In genomic region chr11:65448074-65448417, GRCh38 we compare ENCODE assay signal across 1 cellular context.
TF ChIP-seq lines count a peak whose summit lies in the region.

No MANE protein-coding gene starts in this region.

TF ChIP-seq in GM12878, 131 proteins besides CTCF, POLR2A, EP300 and RAD21:
- TF ChIP-seq SREBF1 (IDR thresholded peaks at IDR 0.05; ENCODE audit: low read length) (no peak), TCF3 (IDR thresholded peaks at IDR 0.05; ENCODE audit: borderline replicate concordance, insufficient read depth, low read depth, low read length) (no peak), IKZF2 (IDR thresholded peaks at IDR 0.05) (no peak), HCFC1 (IDR thresholded peaks at IDR 0.05; ENCODE audit: low read length) (no peak), MYB (IDR thresholded peaks at IDR 0.05; ENCODE audit: borderline replicate concordance, low read depth, low read length) (no peak), CBX3 (IDR thresholded peaks at IDR 0.05; ENCODE audit: borderline replicate concordance, low read depth) (no peak), SUZ12 (IDR thresholded peaks at IDR 0.05; ENCODE audit: unreplicated experiment) (no peak), RBBP5 (conservative IDR thresholded peaks at IDR 0.05) (no peak), MLLT1 (IDR thresholded peaks at IDR 0.05) (no peak), HSF1 (IDR thresholded peaks at IDR 0.05; ENCODE audit: low read depth, low read length) (no peak), NR2F1 (conservative IDR thresholded peaks at IDR 0.05) (no peak), WRNIP1 (IDR thresholded peaks at IDR 0.05; ENCODE audit: borderline replicate concordance, low read depth, low read length) (no peak), BHLHE40 (IDR thresholded peaks at IDR 0.05; ENCODE audit: borderline replicate concordance in 1 of 2, low read depth in 2 of 2, low read length in 1 of 2) (no peak), FOS (IDR thresholded peaks at IDR 0.05; ENCODE audit: borderline replicate concordance, extremely low read depth, insufficient read length) (no peak), TAF1 (IDR thresholded peaks at IDR 0.05; ENCODE audit: borderline replicate concordance, low read depth, low read length) (no peak), SPI1 (IDR thresholded peaks at IDR 0.05; ENCODE audit: borderline replicate concordance, insufficient read depth, low read depth, low read length) (no peak)
- TF ChIP-seq, protein P1, sequence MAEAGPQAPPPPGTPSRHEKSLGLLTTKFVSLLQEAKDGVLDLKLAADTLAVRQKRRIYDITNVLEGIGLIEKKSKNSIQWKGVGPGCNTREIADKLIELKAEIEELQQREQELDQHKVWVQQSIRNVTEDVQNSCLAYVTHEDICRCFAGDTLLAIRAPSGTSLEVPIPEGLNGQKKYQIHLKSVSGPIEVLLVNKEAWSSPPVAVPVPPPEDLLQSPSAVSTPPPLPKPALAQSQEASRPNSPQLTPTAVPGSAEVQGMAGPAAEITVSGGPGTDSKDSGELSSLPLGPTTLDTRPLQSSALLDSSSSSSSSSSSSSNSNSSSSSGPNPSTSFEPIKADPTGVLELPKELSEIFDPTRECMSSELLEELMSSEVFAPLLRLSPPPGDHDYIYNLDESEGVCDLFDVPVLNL (IDR thresholded peaks at IDR 0.05; ENCODE audit: low read depth, low read length), result no peak
- TF ChIP-seq, protein P2, sequence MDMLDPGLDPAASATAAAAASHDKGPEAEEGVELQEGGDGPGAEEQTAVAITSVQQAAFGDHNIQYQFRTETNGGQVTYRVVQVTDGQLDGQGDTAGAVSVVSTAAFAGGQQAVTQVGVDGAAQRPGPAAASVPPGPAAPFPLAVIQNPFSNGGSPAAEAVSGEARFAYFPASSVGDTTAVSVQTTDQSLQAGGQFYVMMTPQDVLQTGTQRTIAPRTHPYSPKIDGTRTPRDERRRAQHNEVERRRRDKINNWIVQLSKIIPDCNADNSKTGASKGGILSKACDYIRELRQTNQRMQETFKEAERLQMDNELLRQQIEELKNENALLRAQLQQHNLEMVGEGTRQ (IDR thresholded peaks at IDR 0.05; ENCODE audit: borderline replicate concordance, low read depth, low read length), result no peak
